Comparison of ENCODE assay signal across 12 cellular contexts in the genomic region with DNA sequence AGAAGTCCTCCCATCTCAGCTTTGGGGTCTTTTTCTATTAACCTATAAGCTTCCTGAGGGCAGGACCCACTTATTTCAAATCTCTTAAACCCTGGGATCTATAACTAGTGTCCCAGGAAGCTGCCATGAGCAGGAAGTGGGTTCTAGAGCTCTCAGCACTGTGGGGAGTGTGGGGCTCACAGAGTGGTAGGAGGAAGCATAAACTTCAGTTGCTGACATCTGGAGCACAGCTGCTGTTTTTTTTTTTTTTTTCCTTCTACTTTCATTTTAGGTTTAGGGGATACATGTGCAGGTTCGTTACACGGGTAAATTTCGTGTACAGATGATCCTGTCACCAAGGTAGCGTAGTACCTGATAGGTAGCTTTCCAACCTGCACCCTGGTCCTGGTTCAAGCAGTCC.
DNase-seq lines count a peak whose midpoint lies in the region; ATAC-seq lines count a peak whose summit lies in the region.
"Had no signal": no experiment of that assay in that cellular context is flagged by ENCODE, and none has a peak within 500 bp of the region (broad histone marks: within the 10 kb centered on the region; RNA-seq: fewer than 3 reads in every experiment).

No MANE protein-coding gene starts in this region.

- H3K36me3 Mint-ChIP-seq in T-helper 1 cell treated with Interleukin-12 subunit alpha and Interleukin-12 subunit beta and Interleukin-4 antibody, amounts not matched to agents 30 μg/mL and 1 μg/mL, for 36 hours (ENCODE audit: low read depth) = peaks cover 2% of the 10 kb centered on the region
- no peaks in the 10 kb centered on the region for H3K36me3 Mint-ChIP-seq in dendritic cell treated with granulocyte-macrophage colony-stimulating factor and Interleukin-4, amounts not matched to agents 40 ng/mL and 50 ng/mL, for 4 days (ENCODE audit: low read depth)
- H3K36me3 Mint-ChIP-seq: natural killer cell treated with Interleukin-12 subunit alpha and Interleukin-12 subunit beta and Interleukin-15 and Interleukin-18, amount 100 ng/mL, for 72 hours; type B pancreatic cell had no signal

- peak overlapping the region; percentile 38 for H3K4me3 Mint-ChIP-seq in T-helper 1 cell treated with Interleukin-12 subunit alpha and Interleukin-12 subunit beta and Interleukin-4 antibody, amounts not matched to agents 30 μg/mL and 1 μg/mL, for 36 hours
- no peak overlapping the region for H3K4me3 Mint-ChIP-seq in dendritic cell treated with granulocyte-macrophage colony-stimulating factor and Interleukin-4, amounts not matched to agents 40 ng/mL and 50 ng/mL, for 4 days
- H3K4me3 Mint-ChIP-seq: natural killer cell treated with Interleukin-12 subunit alpha and Interleukin-12 subunit beta and Interleukin-15 and Interleukin-18, amount 100 ng/mL, for 72 hours; type B pancreatic cell had no signal

- in situ Hi-C loops in ACHN (cut with HindIII; ENCODE audit: low pct_ligation_motif_present, low pct_unique_long_range_greater_than_20kb, low sequenced_read_pairs) = no loop called here

- no peaks in the 10 kb centered on the region for H3K9me3 Mint-ChIP-seq in T-helper 1 cell treated with Interleukin-12 subunit alpha and Interleukin-12 subunit beta and Interleukin-4 antibody, amounts not matched to agents 30 μg/mL and 1 μg/mL, for 36 hours
- no peaks in the 10 kb centered on the region for H3K9me3 Mint-ChIP-seq in dendritic cell treated with granulocyte-macrophage colony-stimulating factor and Interleukin-4, amounts not matched to agents 40 ng/mL and 50 ng/mL, for 4 days
- H3K9me3 Mint-ChIP-seq: natural killer cell treated with Interleukin-12 subunit alpha and Interleukin-12 subunit beta and Interleukin-15 and Interleukin-18, amount 100 ng/mL, for 72 hours; type B pancreatic cell had no signal

- no peaks in the 10 kb centered on the region for H3K27me3 Mint-ChIP-seq in T-helper 1 cell treated with Interleukin-12 subunit alpha and Interleukin-12 subunit beta and Interleukin-4 antibody, amounts not matched to agents 30 μg/mL and 1 μg/mL, for 36 hours (ENCODE audit: low read depth)
- H3K27me3 Mint-ChIP-seq in dendritic cell treated with granulocyte-macrophage colony-stimulating factor and Interleukin-4, amounts not matched to agents 40 ng/mL and 50 ng/mL, for 4 days = no peaks in the 10 kb centered on the region
- H3K27me3 Mint-ChIP-seq: type B pancreatic cell had no signal

- peak overlapping the region; percentile 46 for H3K27ac Mint-ChIP-seq in T-helper 1 cell treated with Interleukin-12 subunit alpha and Interleukin-12 subunit beta and Interleukin-4 antibody, amounts not matched to agents 30 μg/mL and 1 μg/mL, for 36 hours
- peak overlapping the region; percentile 23 for H3K27ac Mint-ChIP-seq in dendritic cell treated with granulocyte-macrophage colony-stimulating factor and Interleukin-4, amounts not matched to agents 40 ng/mL and 50 ng/mL, for 4 days
- H3K27ac Mint-ChIP-seq: natural killer cell treated with Interleukin-12 subunit alpha and Interleukin-12 subunit beta and Interleukin-15 and Interleukin-18, amount 100 ng/mL, for 72 hours; type B pancreatic cell had no signal

- H3K4me1 Mint-ChIP-seq in T-helper 1 cell treated with Interleukin-12 subunit alpha and Interleukin-12 subunit beta and Interleukin-4 antibody, amounts not matched to agents 30 μg/mL and 1 μg/mL, for 36 hours (ENCODE audit: low read depth) = peaks cover 37% of the 10 kb centered on the region
- H3K4me1 Mint-ChIP-seq in dendritic cell treated with granulocyte-macrophage colony-stimulating factor and Interleukin-4, amounts not matched to agents 40 ng/mL and 50 ng/mL, for 4 days (ENCODE audit: low read depth) = peaks cover 41% of the 10 kb centered on the region

- ATAC-seq in GM21526 (IDR thresholded peaks at IDR 0.05; ENCODE audit: low FRiP score, unreplicated experiment) = peak; percentile 55
- peak; percentile 73 for ATAC-seq in HG03342 (IDR thresholded peaks at IDR 0.05; ENCODE audit: unreplicated experiment)
- ATAC-seq: natural killer cell treated with Interleukin-12 subunit alpha and Interleukin-12 subunit beta and Interleukin-15 and Interleukin-18, amount 100 ng/mL, for 72 hours had no signal

- intact Hi-C loops in dendritic cell treated with granulocyte-macrophage colony-stimulating factor and Interleukin-4, amounts not matched to agents 40 ng/mL and 50 ng/mL, for 4 days (cut with micrococcal nuclease) = no loop called here

- DNase-seq in T-helper 1 cell (no peak), NOMO-1 (lab: John Stamatoyannopoulos, UW; ENCODE audit: unreplicated experiment in 2 of 2) (no peak), SW480 (ENCODE audit: low spot score) (no peak), ACHN (no peak)
- DNase-seq: activated effector memory CD4-positive, alpha-beta T cell treated with anti-CD3 and anti-CD28 coated beads, Interleukin-2, amount 50 U/mL, for 16 hours; NCI-H2227 treated with DMSO at 0.1 percent for 48 hours had no signal
